Comparison of ENCODE assay signal across 14 cellular contexts in genomic region chr16:89695875-89696597, GRCh38. TPM values are rescaled to one million over a fixed set of nuclear protein-coding genes. Genes with fewer than 3 reads are reported as not detected.
DNase-seq lines count a peak whose midpoint lies in the region; ATAC-seq, FAIRE-seq and TF ChIP-seq lines count a peak whose summit lies in the region.
"Had no signal": no experiment of that assay in that cellular context is flagged by ENCODE, and none has a peak within 500 bp of the region (broad histone marks: within the 10 kb centered on the region; RNA-seq: fewer than 3 reads in every experiment).

No MANE protein-coding gene starts in this region.

- FAIRE-seq in K562 (lab: Jason Lieb, UNC): no peak
- FAIRE-seq: A204.1 had no signal

- peaks cover 4% of the 10 kb centered on the region; the same call in 1 of the 2 replicates for H4K20me1 ChIP-seq in K562 (replicated peaks; ENCODE audit: control insufficient read depth, insufficient read depth, low read length)

- DNase-seq in activated CD4-positive, alpha-beta T cell treated with anti-CD3 and anti-CD28 coated beads for 36 hours: peak; percentile 6
- no peak for DNase-seq in activated CD4-positive, alpha-beta T cell treated with anti-CD3 and anti-CD28 coated beads, Interleukin-2, amount 10 ng/mL, durations not matched to agents 7 days and 5 days
- DNase-seq in K562 (ENCODE audit: extremely low read depth in 1 of 4, low spot score in 3 of 4) (peak in 1 of 4 experiments; percentile 12), neuronal stem cell (ENCODE audit: low spot score) (no peak), cerebellum (ENCODE audit: low spot score) (no peak)
- DNase-seq in activated T-cell treated with anti-CD3 and anti-CD28 coated beads, Interleukin-2, amount 50 U/mL, for 1 hour: no peak
- DNase-seq: activated naive CD4-positive, alpha-beta T cell treated with anti-CD3 and anti-CD28 coated beads, Interleukin-2, amount 50 U/mL, for 16 hours; brain microvascular endothelial cell; foreskin keratinocyte; NCI-H1105 treated with DMSO at 0.1 percent for 48 hours; NCI-H226 had no signal

- H3K9me3 ChIP-seq in K562 (replicated peaks; ENCODE audit: control insufficient read depth, insufficient read depth, low read depth, low read length) (no peaks in the 10 kb centered on the region), neuronal stem cell (replicated peaks in 1 of 2; ENCODE audit: control insufficient read depth in 2 of 2, insufficient read depth in 1 of 2, low read depth in 1 of 2, low read length in 2 of 2) (no peaks in the 10 kb centered on the region)

- H3K36me3 Mint-ChIP-seq in activated CD4-positive, alpha-beta T cell treated with anti-CD3 and anti-CD28 coated beads for 36 hours (ENCODE audit: low read depth): peaks cover 12% of the 10 kb centered on the region
- peaks cover 7% of the 10 kb centered on the region for H3K36me3 Mint-ChIP-seq in activated CD4-positive, alpha-beta T cell treated with anti-CD3 and anti-CD28 coated beads, Interleukin-2, amount 10 ng/mL, durations not matched to agents 7 days and 5 days (ENCODE audit: low read depth)

- CTCF ChIA-PET in activated CD4-positive, alpha-beta T cell treated with anti-CD3 and anti-CD28 coated beads for 36 hours (lab: Charles Lee): interaction anchor here (1.3 kb wide), 1 partner anchor 168 kb away, joined by 3 read pairs; no protein-coding TSS in a partner anchor
- CTCF ChIA-PET in activated CD4-positive, alpha-beta T cell treated with anti-CD3 and anti-CD28 coated beads, Interleukin-2, amount 10 ng/mL, durations not matched to agents 7 days and 5 days (lab: Charles Lee): interaction anchor here (0.7 to 2.0 kb wide), 4 partner anchors 10 to 168 kb away, joined by 3 to 5 read pairs (median 4); no protein-coding TSS in a partner anchor
- CTCF ChIA-PET in K562 (lab: Yijun Ruan, JAX; ENCODE audit: low intra/inter-chr PET ratio): no interaction called here

- H3K79me2 ChIP-seq in K562 (ENCODE audit: control insufficient read depth, insufficient read depth, low read length): peaks cover 8% of the 10 kb centered on the region

- in situ Hi-C loops in K562 (cut with MboI): no loop called here

- H3K27ac Mint-ChIP-seq in activated CD4-positive, alpha-beta T cell treated with anti-CD3 and anti-CD28 coated beads for 36 hours: no peak overlapping the region
- H3K27ac Mint-ChIP-seq in activated CD4-positive, alpha-beta T cell treated with anti-CD3 and anti-CD28 coated beads, Interleukin-2, amount 10 ng/mL, durations not matched to agents 7 days and 5 days: no peak overlapping the region
- H3K27ac Mint-ChIP-seq: mesothelial cell of epicardium had no signal

- H2BK15ac ChIP-seq in neuronal stem cell (ENCODE audit: low read length): no peak overlapping the region

- BruUV-seq in K562 (replicated peaks; lab: Mats Ljungman, UMichigan): TSS peak; percentile 46

- H3K18ac ChIP-seq in neuronal stem cell (ENCODE audit: low read length): peak overlapping the region; percentile 57

- peaks cover 6% of the 10 kb centered on the region for H3K4me1 Mint-ChIP-seq in activated CD4-positive, alpha-beta T cell treated with anti-CD3 and anti-CD28 coated beads for 36 hours
- H3K4me1 Mint-ChIP-seq in activated CD4-positive, alpha-beta T cell treated with anti-CD3 and anti-CD28 coated beads, Interleukin-2, amount 10 ng/mL, durations not matched to agents 7 days and 5 days: peaks cover 23% of the 10 kb centered on the region

- H3K9me1 ChIP-seq in K562 (ENCODE audit: control insufficient read depth, insufficient read depth, low read length): peaks cover 11% of the 10 kb centered on the region

- no peak for TF ChIP-seq POLR2A in K562 (conservative IDR thresholded peaks at IDR 0.05)

- no peak overlapping the region for H3K4me3 Mint-ChIP-seq in activated CD4-positive, alpha-beta T cell treated with anti-CD3 and anti-CD28 coated beads for 36 hours
- H3K4me3 Mint-ChIP-seq in activated CD4-positive, alpha-beta T cell treated with anti-CD3 and anti-CD28 coated beads, Interleukin-2, amount 10 ng/mL, durations not matched to agents 7 days and 5 days: no peak overlapping the region
- H3K4me3 Mint-ChIP-seq: mesothelial cell of epicardium had no signal

- H4K91ac ChIP-seq in neuronal stem cell (ENCODE audit: low read depth, low read length, poor library complexity): no peak overlapping the region

- TF ChIP-seq EP300 in K562 (IDR thresholded peaks at IDR 0.05; ENCODE audit: low read length): no peak

- H2BK120ac ChIP-seq in neuronal stem cell (ENCODE audit: low read depth, low read length): no peak overlapping the region

- H3K23ac ChIP-seq in neuronal stem cell (ENCODE audit: low read depth, low read length, poor library complexity): peak overlapping the region; percentile 86

- H2BK5ac ChIP-seq in neuronal stem cell (ENCODE audit: low read length): peak overlapping the region; percentile 13

- H3K4me3 ChIP-seq in K562: no peak overlapping the region
- H3K4me3 ChIP-seq in neuronal stem cell (ENCODE audit: low read length in 2 of 2): peak overlapping the region in 1 of 2 donors; percentile 10
- H3K4me3 ChIP-seq: skin epidermis had no signal

- POLR2A ChIA-PET in activated CD4-positive, alpha-beta T cell treated with anti-CD3 and anti-CD28 coated beads for 36 hours (lab: Charles Lee): interaction anchor here (0.5 to 0.6 kb wide), 2 partner anchors 17 to 142 kb away, joined by 3 to 6 read pairs; no protein-coding TSS in a partner anchor
- POLR2A ChIA-PET in activated CD4-positive, alpha-beta T cell treated with anti-CD3 and anti-CD28 coated beads, Interleukin-2, amount 10 ng/mL, durations not matched to agents 7 days and 5 days (lab: Charles Lee): no interaction called here
- POLR2A ChIA-PET in K562 (lab: Yijun Ruan, JAX): interaction anchor here (1.2 to 1.5 kb wide), 2 partner anchors 9 to 10 kb away, joined by 4 to 8 read pairs; partner anchors contain the start of gene CDK10

- peaks cover 68% of the 10 kb centered on the region for H3K36me3 ChIP-seq in K562 (ENCODE audit: control insufficient read depth, insufficient read depth, low read length)
- peaks cover 41 to 78% of the 10 kb centered on the region in 2 donors for H3K36me3 ChIP-seq in neuronal stem cell (replicated peaks in 1 of 2; ENCODE audit: control insufficient read depth in 2 of 2, insufficient read depth in 2 of 2, low read length in 2 of 2)

- H2AFZ ChIP-seq in K562 (ENCODE audit: low read depth, low read length) (no peak overlapping the region), neuronal stem cell (ENCODE audit: low read length) (no peak overlapping the region)

- no peak overlapping the region for H3K14ac ChIP-seq in neuronal stem cell (ENCODE audit: low read length)

- no peak overlapping the region for H4K8ac ChIP-seq in neuronal stem cell (ENCODE audit: low read depth, low read length)

- TF ChIP-seq CTCF in K562 (IDR thresholded peaks at IDR 0.05 in 2 of 3, conservative IDR thresholded peaks at IDR 0.05 in 1 of 3; ENCODE audit: insufficient read depth in 2 of 3, low read depth in 1 of 3, low read length in 3 of 3): no peak

- peaks cover 8 to 65% of the 10 kb centered on the region in 2 experiments for H3K4me1 ChIP-seq in K562 (replicated peaks in 1 of 2; ENCODE audit: control insufficient read depth in 2 of 2, insufficient read depth in 2 of 2, low read length in 2 of 2)
- H3K4me1 ChIP-seq in neuronal stem cell (ENCODE audit: control insufficient read depth in 2 of 2, insufficient read depth in 1 of 2, low read depth in 1 of 2, low read length in 2 of 2): peaks cover 9 to 12% of the 10 kb centered on the region in 2 donors
- H3K4me1 ChIP-seq: foreskin keratinocyte had no signal

- no peak for ATAC-seq in activated CD4-positive, alpha-beta T cell treated with anti-CD3 and anti-CD28 coated beads for 36 hours
- no peak for ATAC-seq in K562
- ATAC-seq: foreskin keratinocyte had no signal

- intact Hi-C loops in activated CD4-positive, alpha-beta T cell treated with anti-CD3 and anti-CD28 coated beads for 36 hours (cut with DNase I, micrococcal nuclease): no loop called here
- intact Hi-C loops in K562 (cut with micrococcal nuclease): no loop called here

- H3K9me3 Mint-ChIP-seq in activated CD4-positive, alpha-beta T cell treated with anti-CD3 and anti-CD28 coated beads for 36 hours (ENCODE audit: low read depth): no peaks in the 10 kb centered on the region
- H3K9me3 Mint-ChIP-seq in activated CD4-positive, alpha-beta T cell treated with anti-CD3 and anti-CD28 coated beads, Interleukin-2, amount 10 ng/mL, durations not matched to agents 7 days and 5 days: no peaks in the 10 kb centered on the region
- H3K9me3 Mint-ChIP-seq: mesothelial cell of epicardium had no signal

- H3K4me2 ChIP-seq in K562 (ENCODE audit: insufficient read depth, low read length) (no peak overlapping the region), neuronal stem cell (ENCODE audit: insufficient read depth, low read length, poor library complexity, severe bottlenecking) (no peak overlapping the region)

- H2BK12ac ChIP-seq in neuronal stem cell (ENCODE audit: low read length): no peak overlapping the region

- H3K27me3 ChIP-seq in K562 (ENCODE audit: control insufficient read depth in 2 of 2, insufficient read depth in 2 of 2, low read length in 2 of 2) (no peaks in the 10 kb centered on the region), neuronal stem cell (ENCODE audit: control insufficient read depth in 3 of 3, insufficient read depth in 3 of 3, low read depth in 1 of 3, low read length in 3 of 3) (no peaks in the 10 kb centered on the region)
- H3K27me3 ChIP-seq: brain microvascular endothelial cell, foreskin keratinocyte had no signal

- TF ChIP-seq RAD21 in K562 (CRISPR knock-in tag; conservative IDR thresholded peaks at IDR 0.05 in 1 of 2, IDR thresholded peaks at IDR 0.05 in 1 of 2): no peak

- peak overlapping the region in 1 of 2 experiments; percentile 27; a peak in 1 of 4 replicates for H3K9ac ChIP-seq in K562 (ENCODE audit: insufficient read depth in 1 of 2, low read depth in 2 of 2, low read length in 2 of 2)
- H3K9ac ChIP-seq in neuronal stem cell (ENCODE audit: low read depth, low read length, poor library complexity): no peak overlapping the region

- H3K4ac ChIP-seq in neuronal stem cell (ENCODE audit: low read length): no peak overlapping the region

- no peak overlapping the region for H3K27ac ChIP-seq in K562 (ENCODE audit: extremely low read depth, low read depth, low read length)
- H3K27ac ChIP-seq in neuronal stem cell (replicated peaks; ENCODE audit: low read length): no peak overlapping the region
- H3K27ac ChIP-seq: brain microvascular endothelial cell, foreskin keratinocyte, skin epidermis had no signal

- 94% methylated on average over 16 of the region's 21 CpGs for WGBS in K562 (ENCODE audit: insufficient coverage, low coverage, missing lambda C conversion rate)
- no CpG with 5 or more reads among the region's 21 CpGs for WGBS in neuronal stem cell (ENCODE audit: extremely low coverage in 2 of 2, insufficient read length in 2 of 2, insufficient replicate concordance in 1 of 2), 2 donors

- no peak overlapping the region for H2AK5ac ChIP-seq in neuronal stem cell (ENCODE audit: low read depth, low read length)

- no peaks in the 10 kb centered on the region for H3K27me3 Mint-ChIP-seq in activated CD4-positive, alpha-beta T cell treated with anti-CD3 and anti-CD28 coated beads for 36 hours
- H3K27me3 Mint-ChIP-seq in activated CD4-positive, alpha-beta T cell treated with anti-CD3 and anti-CD28 coated beads, Interleukin-2, amount 10 ng/mL, durations not matched to agents 7 days and 5 days: no peaks in the 10 kb centered on the region

- H3K79me1 ChIP-seq in neuronal stem cell (ENCODE audit: low read depth, low read length): peaks cover 6% of the 10 kb centered on the region

RNA-seq across cellular contexts. Expression of gene SPATA2L, which starts 5.5 kb away (rescaled TPM):
- 1 to 10 TPM; 4.9 to 6.5 TPM for total RNA-seq in activated CD4-positive, alpha-beta T cell treated with anti-CD3 and anti-CD28 coated beads for 36 hours
- 1 to 10 TPM; 5.3 to 8.0 TPM for total RNA-seq in activated CD4-positive, alpha-beta T cell treated with anti-CD3 and anti-CD28 coated beads, Interleukin-2, amount 10 ng/mL, durations not matched to agents 7 days and 5 days
- total RNA-seq in K562 (2011; cell fraction: chromatin; rRNA removed; ENCODE audit: low replicate concordance): 4.8 and 30.8 TPM in 2 replicates
- 32.7 and 32.9 TPM in 2 replicates for total RNA-seq in K562 (2011; cell fraction: nucleolus; rRNA removed)
- 10.5 and 10.9 TPM in 2 replicates for total RNA-seq in K562 (2011; cell fraction: nucleoplasm; rRNA removed)
- total RNA-seq in K562 (2014; rRNA removed): 17.0 and 19.7 TPM in 2 replicates
- total RNA-seq in K562 (2014; rRNA removed; fragmentation: Illumina TruSeq; extraction: Trizol): 0.26 and 0.47 TPM in 2 replicates
- total RNA-seq in K562 (2015; rRNA removed; fragmentation: Illumina TruSeq; extraction: Trizol): 4.3 and 5.1 TPM in 2 replicates
- 19.2 and 19.4 TPM in 2 replicates for total RNA-seq in K562 (2021)
- 4.0 and 4.5 TPM in 2 replicates for polyA plus RNA-seq in K562 (2011; rRNA removed)
- 5.7 and 25.8 TPM in 2 replicates for polyA plus RNA-seq in K562 (2011; cell fraction: cytosol; rRNA removed)
- polyA plus RNA-seq in K562 (2011; cell fraction: nucleus; rRNA removed): 10.9 and 25.7 TPM in 2 replicates
- 11.3 and 11.6 TPM in 2 replicates for polyA plus RNA-seq in K562 (2012)
- 1.1 and 3.7 TPM in 2 replicates for polyA plus RNA-seq in K562 (2014; fragmentation: Illumina TruSeq; extraction: Trizol)
- polyA plus RNA-seq in K562 (2014; fragmentation: Nextera tagmentation; extraction: Ambion mirVana): under 1 TPM in 1 of 2 experiments, not detected in 1; 0.13 TPM
- 11.5 and 15.2 TPM in 2 replicates for polyA plus RNA-seq in K562 (2014; rRNA removed)
- polyA minus RNA-seq in K562 (2011; rRNA and poly(A)+ RNA removed): 0.33 and 1.8 TPM in 2 replicates
- 7.8 and 11.9 TPM in 2 replicates for polyA minus RNA-seq in K562 (2011; cell fraction: cytosol; rRNA and poly(A)+ RNA removed)
- polyA minus RNA-seq in K562 (2011; cell fraction: nucleus; rRNA and poly(A)+ RNA removed): 5.7 and 11.7 TPM in 2 replicates
- polyA plus RNA-seq in neuronal stem cell (2013, experiment 1 of 2): 5.0 TPM
- polyA plus RNA-seq in neuronal stem cell (2013, experiment 2 of 2): 5.5 TPM
- total RNA-seq in cerebellum: 10.6 TPM

RNA-seq across cellular contexts. Expression of gene CDK10, which starts 9.5 kb away (rescaled TPM):
- total RNA-seq in activated CD4-positive, alpha-beta T cell treated with anti-CD3 and anti-CD28 coated beads for 36 hours: 10 to 100 TPM; 78.1 to 89.8 TPM
- total RNA-seq in activated CD4-positive, alpha-beta T cell treated with anti-CD3 and anti-CD28 coated beads, Interleukin-2, amount 10 ng/mL, durations not matched to agents 7 days and 5 days: 10 to 100 TPM; 83.1 to 96.8 TPM
- 275 and 586 TPM in 2 replicates for total RNA-seq in K562 (2011; cell fraction: chromatin; rRNA removed; ENCODE audit: low replicate concordance)
- total RNA-seq in K562 (2011; cell fraction: nucleolus; rRNA removed): 284 and 289 TPM in 2 replicates
- 252 and 255 TPM in 2 replicates for total RNA-seq in K562 (2011; cell fraction: nucleoplasm; rRNA removed)
- total RNA-seq in K562 (2014; rRNA removed) (40.1 and 55.8 TPM in 2 replicates), K562 (2014; rRNA removed; fragmentation: Illumina TruSeq; extraction: Trizol) (25.5 and 34.8 TPM in 2 replicates), K562 (2015; rRNA removed; fragmentation: Illumina TruSeq; extraction: Trizol) (35.8 and 40.3 TPM in 2 replicates), K562 (2021) (65.1 and 75.4 TPM in 2 replicates), cerebellum (31.1 TPM)
- polyA plus RNA-seq in K562 (2011; rRNA removed) (55.9 and 77.3 TPM in 2 replicates), K562 (2014; fragmentation: Illumina TruSeq; extraction: Trizol) (38.0 and 46.5 TPM in 2 replicates), K562 (2014; fragmentation: Nextera tagmentation; extraction: Ambion mirVana) (1 to 10 TPM; 2.0 to 3.3 TPM), K562 (2014; rRNA removed) (75.0 and 85.1 TPM in 2 replicates)
- 39.7 and 56.1 TPM in 2 replicates for polyA plus RNA-seq in K562 (2011; cell fraction: cytosol; rRNA removed)
- polyA plus RNA-seq in K562 (2011; cell fraction: nucleus; rRNA removed): 756 and 811 TPM in 2 replicates
- polyA plus RNA-seq in K562 (2012): 45.3 and 62.2 TPM in 2 replicates
- 21.7 and 25.8 TPM in 2 replicates for polyA minus RNA-seq in K562 (2011; rRNA and poly(A)+ RNA removed)
- polyA minus RNA-seq in K562 (2011; cell fraction: cytosol; rRNA and poly(A)+ RNA removed): 16.0 and 16.3 TPM in 2 replicates
- polyA minus RNA-seq in K562 (2011; cell fraction: nucleus; rRNA and poly(A)+ RNA removed): 56.4 and 75.0 TPM in 2 replicates
- polyA plus RNA-seq in neuronal stem cell (2013, experiment 1 of 2): 59.5 TPM
- 57.9 TPM for polyA plus RNA-seq in neuronal stem cell (2013, experiment 2 of 2)

RNA-seq across cellular contexts. Expression of gene VPS9D1, which starts 24.7 kb away (rescaled TPM):
- 1 to 10 TPM; 2.0 to 2.6 TPM for total RNA-seq in activated CD4-positive, alpha-beta T cell treated with anti-CD3 and anti-CD28 coated beads for 36 hours
- 10 to 100 TPM; 10.8 to 13.4 TPM for total RNA-seq in activated CD4-positive, alpha-beta T cell treated with anti-CD3 and anti-CD28 coated beads, Interleukin-2, amount 10 ng/mL, durations not matched to agents 7 days and 5 days
- total RNA-seq in K562 (2011; cell fraction: chromatin; rRNA removed; ENCODE audit: low replicate concordance): 5.2 and 13.2 TPM in 2 replicates
- 9.5 and 9.9 TPM in 2 replicates for total RNA-seq in K562 (2011; cell fraction: nucleolus; rRNA removed)
- 4.3 and 4.5 TPM in 2 replicates for total RNA-seq in K562 (2011; cell fraction: nucleoplasm; rRNA removed)
- total RNA-seq in K562 (2014; rRNA removed) (2.9 and 3.0 TPM in 2 replicates), K562 (2014; rRNA removed; fragmentation: Illumina TruSeq; extraction: Trizol) (0.26 and 0.33 TPM in 2 replicates), K562 (2015; rRNA removed; fragmentation: Illumina TruSeq; extraction: Trizol) (0.58 and 0.94 TPM in 2 replicates), K562 (2021) (3.1 and 3.7 TPM in 2 replicates), cerebellum (11.1 TPM)
- polyA plus RNA-seq in K562 (2011; rRNA removed) (0.95 and 2.9 TPM in 2 replicates), K562 (2014; fragmentation: Illumina TruSeq; extraction: Trizol) (1.1 and 2.7 TPM in 2 replicates), K562 (2014; fragmentation: Nextera tagmentation; extraction: Ambion mirVana) (1 to 10 TPM; 1.0 to 1.4 TPM), K562 (2014; rRNA removed) (3.0 and 3.5 TPM in 2 replicates)
- polyA plus RNA-seq in K562 (2011; cell fraction: cytosol; rRNA removed): 1.3 and 3.5 TPM in 2 replicates
- polyA plus RNA-seq in K562 (2011; cell fraction: nucleus; rRNA removed): 9.4 and 15.9 TPM in 2 replicates
- 4.5 and 13.7 TPM in 2 replicates for polyA plus RNA-seq in K562 (2012)
- polyA minus RNA-seq in K562 (2011; rRNA and poly(A)+ RNA removed): 0.42 and 0.66 TPM in 2 replicates
- polyA minus RNA-seq in K562 (2011; cell fraction: cytosol; rRNA and poly(A)+ RNA removed): 1.8 and 2.7 TPM in 2 replicates
- 2.7 and 2.9 TPM in 2 replicates for polyA minus RNA-seq in K562 (2011; cell fraction: nucleus; rRNA and poly(A)+ RNA removed)
- 5.9 TPM for polyA plus RNA-seq in neuronal stem cell (2013, experiment 1 of 2)
- 6.0 TPM for polyA plus RNA-seq in neuronal stem cell (2013, experiment 2 of 2)

RNA-seq across cellular contexts. Expression of gene ZNF276, which starts 25.3 kb away (rescaled TPM):
- 10 to 100 TPM; 21.3 to 24.8 TPM for total RNA-seq in activated CD4-positive, alpha-beta T cell treated with anti-CD3 and anti-CD28 coated beads for 36 hours
- 10 to 100 TPM; 79.5 to 96.5 TPM for total RNA-seq in activated CD4-positive, alpha-beta T cell treated with anti-CD3 and anti-CD28 coated beads, Interleukin-2, amount 10 ng/mL, durations not matched to agents 7 days and 5 days
- 123 and 273 TPM in 2 replicates for total RNA-seq in K562 (2011; cell fraction: chromatin; rRNA removed; ENCODE audit: low replicate concordance)
- total RNA-seq in K562 (2011; cell fraction: nucleolus; rRNA removed): 130 and 136 TPM in 2 replicates
- 112 and 149 TPM in 2 replicates for total RNA-seq in K562 (2011; cell fraction: nucleoplasm; rRNA removed)
- 28.0 and 31.4 TPM in 2 replicates for total RNA-seq in K562 (2014; rRNA removed)
- total RNA-seq in K562 (2014; rRNA removed; fragmentation: Illumina TruSeq; extraction: Trizol): 9.2 and 9.8 TPM in 2 replicates
- 13.9 and 16.9 TPM in 2 replicates for total RNA-seq in K562 (2015; rRNA removed; fragmentation: Illumina TruSeq; extraction: Trizol)
- 40.0 and 43.9 TPM in 2 replicates for total RNA-seq in K562 (2021)
- 15.8 and 21.7 TPM in 2 replicates for polyA plus RNA-seq in K562 (2011; rRNA removed)
- 16.1 and 25.5 TPM in 2 replicates for polyA plus RNA-seq in K562 (2011; cell fraction: cytosol; rRNA removed)
- 120 and 167 TPM in 2 replicates for polyA plus RNA-seq in K562 (2011; cell fraction: nucleus; rRNA removed)
- 27.0 and 27.2 TPM in 2 replicates for polyA plus RNA-seq in K562 (2012)
- polyA plus RNA-seq in K562 (2014; fragmentation: Illumina TruSeq; extraction: Trizol): 17.2 and 29.0 TPM in 2 replicates
- under 1 TPM; 0.49 to 0.80 TPM for polyA plus RNA-seq in K562 (2014; fragmentation: Nextera tagmentation; extraction: Ambion mirVana)
- 36.7 and 42.4 TPM in 2 replicates for polyA plus RNA-seq in K562 (2014; rRNA removed)
- polyA minus RNA-seq in K562 (2011; rRNA and poly(A)+ RNA removed): 6.4 and 10.5 TPM in 2 replicates
- polyA minus RNA-seq in K562 (2011; cell fraction: cytosol; rRNA and poly(A)+ RNA removed): 16.7 and 19.7 TPM in 2 replicates
- polyA minus RNA-seq in K562 (2011; cell fraction: nucleus; rRNA and poly(A)+ RNA removed): 27.6 and 35.0 TPM in 2 replicates
- polyA plus RNA-seq in neuronal stem cell (2013, experiment 1 of 2): 7.1 TPM
- polyA plus RNA-seq in neuronal stem cell (2013, experiment 2 of 2): 7.7 TPM
- total RNA-seq in cerebellum: 19.4 TPM

RNA-seq across cellular contexts. Expression of gene SPATA33, which starts 38.4 kb away (rescaled TPM):
- 10 to 100 TPM in 1 of 2 experiments, 1 to 10 TPM in 1; 6.8 to 11.6 TPM for total RNA-seq in activated CD4-positive, alpha-beta T cell treated with anti-CD3 and anti-CD28 coated beads for 36 hours
- 10 to 100 TPM; 14.5 to 14.8 TPM for total RNA-seq in activated CD4-positive, alpha-beta T cell treated with anti-CD3 and anti-CD28 coated beads, Interleukin-2, amount 10 ng/mL, durations not matched to agents 7 days and 5 days
- total RNA-seq in K562 (2011; cell fraction: chromatin; rRNA removed; ENCODE audit: low replicate concordance): 39.5 and 51.6 TPM in 2 replicates
- total RNA-seq in K562 (2011; cell fraction: nucleolus; rRNA removed): 25.5 and 30.5 TPM in 2 replicates
- 30.6 and 33.0 TPM in 2 replicates for total RNA-seq in K562 (2011; cell fraction: nucleoplasm; rRNA removed)
- total RNA-seq in K562 (2014; rRNA removed): 9.7 and 14.0 TPM in 2 replicates
- 10.5 and 11.8 TPM in 2 replicates for total RNA-seq in K562 (2014; rRNA removed; fragmentation: Illumina TruSeq; extraction: Trizol)
- 11.2 and 14.9 TPM in 2 replicates for total RNA-seq in K562 (2015; rRNA removed; fragmentation: Illumina TruSeq; extraction: Trizol)
- 18.2 and 19.7 TPM in 2 replicates for total RNA-seq in K562 (2021)
- polyA plus RNA-seq in K562 (2011; rRNA removed): 9.8 and 11.8 TPM in 2 replicates
- polyA plus RNA-seq in K562 (2011; cell fraction: cytosol; rRNA removed): 10.3 and 12.0 TPM in 2 replicates
- 26.2 and 27.8 TPM in 2 replicates for polyA plus RNA-seq in K562 (2011; cell fraction: nucleus; rRNA removed)
- 13.1 and 14.5 TPM in 2 replicates for polyA plus RNA-seq in K562 (2012)
- 15.6 and 20.0 TPM in 2 replicates for polyA plus RNA-seq in K562 (2014; fragmentation: Illumina TruSeq; extraction: Trizol)
- polyA plus RNA-seq in K562 (2014; fragmentation: Nextera tagmentation; extraction: Ambion mirVana): 1 to 10 TPM; 4.0 to 5.4 TPM
- polyA plus RNA-seq in K562 (2014; rRNA removed): 16.4 and 18.1 TPM in 2 replicates
- polyA minus RNA-seq in K562 (2011; rRNA and poly(A)+ RNA removed): 7.6 and 7.7 TPM in 2 replicates
- 4.0 and 5.6 TPM in 2 replicates for polyA minus RNA-seq in K562 (2011; cell fraction: cytosol; rRNA and poly(A)+ RNA removed)
- 6.1 and 8.0 TPM in 2 replicates for polyA minus RNA-seq in K562 (2011; cell fraction: nucleus; rRNA and poly(A)+ RNA removed)
- 28.9 TPM for polyA plus RNA-seq in neuronal stem cell (2013, experiment 1 of 2)
- 29.1 TPM for polyA plus RNA-seq in neuronal stem cell (2013, experiment 2 of 2)
- total RNA-seq in cerebellum: 13.4 TPM
